ENCODE assay signal across 24 cellular contexts in the genomic region with DNA sequence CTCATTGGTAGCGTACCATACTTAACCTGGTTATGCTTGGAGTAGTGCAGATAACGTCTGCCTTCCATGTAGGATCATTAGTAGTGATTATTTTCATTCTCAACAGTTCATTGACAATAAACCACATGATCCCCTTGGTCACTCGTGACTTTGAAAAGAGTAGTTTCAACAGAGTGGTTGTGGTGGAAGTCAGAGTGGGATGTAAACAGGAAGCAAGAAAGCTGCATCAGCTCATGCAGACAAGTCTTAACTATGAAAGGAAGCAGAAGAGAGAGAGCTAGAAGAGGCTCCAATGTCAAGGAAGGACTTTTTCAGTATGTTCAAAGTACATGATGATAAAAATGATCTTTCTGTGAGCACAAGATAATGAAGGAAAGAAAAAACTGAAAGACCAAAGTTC.
"Had no signal": no experiment of that assay in that cellular context is flagged by ENCODE, and none has a peak within 500 bp of the region (broad histone marks: within the 10 kb centered on the region; RNA-seq: fewer than 3 reads in every experiment).

No MANE protein-coding gene starts in this region.

- H3K9me3 ChIP-seq: gastrocnemius medialis, left ventricle myocardium inferior, suprapubic skin, tibial artery had no signal

- H3K9me3 Mint-ChIP-seq: activated CD8-positive, alpha-beta T cell treated with anti-CD3 and anti-CD28 coated beads for 36 hours; activated T-cell treated with anti-CD3 and anti-CD28 coated beads, Interleukin-2, amount 50 U/mL, for 4 hours had no signal

- H3K4me1 Mint-ChIP-seq: central memory CD8-positive, alpha-beta T cell; natural killer cell; neural progenitor cell had no signal

- H3K36me3 Mint-ChIP-seq: activated naive CD8-positive, alpha-beta T cell; natural killer cell; neural progenitor cell had no signal

- H2AFZ ChIP-seq: neural progenitor cell had no signal

- H3K27me3 ChIP-seq: gastrocnemius medialis, neural progenitor cell, spleen, suprapubic skin, tibial artery had no signal

- H3K4me3 ChIP-seq: gastrocnemius medialis, left ventricle myocardium inferior, lung, neural progenitor cell, spleen, suprapubic skin, tibial artery had no signal

- H3K36me3 ChIP-seq: gastrocnemius medialis, left ventricle myocardium inferior, neural progenitor cell, spleen, suprapubic skin, tibial artery had no signal

- H3K27me3 Mint-ChIP-seq: activated CD8-positive, alpha-beta T cell treated with anti-CD3 and anti-CD28 coated beads for 36 hours; activated naive CD8-positive, alpha-beta T cell; central memory CD8-positive, alpha-beta T cell had no signal

- H3K4me2 ChIP-seq: neural progenitor cell had no signal

- H3K27ac Mint-ChIP-seq: activated CD8-positive, alpha-beta T cell treated with anti-CD3 and anti-CD28 coated beads for 36 hours; activated naive CD8-positive, alpha-beta T cell; natural killer cell; neural progenitor cell had no signal

- ATAC-seq: activated CD8-positive, alpha-beta T cell treated with anti-CD3 and anti-CD28 coated beads for 36 hours; activated T-cell treated with anti-CD3 and anti-CD28 coated beads, Interleukin-2, amount 50 U/mL, for 4 hours; gastrocnemius medialis; natural killer cell; right cardiac atrium had no signal

- H3K4me3 Mint-ChIP-seq: activated CD8-positive, alpha-beta T cell treated with anti-CD3 and anti-CD28 coated beads for 36 hours; activated naive CD8-positive, alpha-beta T cell; activated T-cell treated with anti-CD3 and anti-CD28 coated beads, Interleukin-2, amount 50 U/mL, for 4 hours; central memory CD8-positive, alpha-beta T cell; natural killer cell; neural progenitor cell had no signal

- DNase-seq: activated CD4-positive, alpha-beta T cell treated with anti-CD3 and anti-CD28 coated beads for 4 hours; activated CD8-positive, alpha-beta T cell treated with anti-CD3 and anti-CD28 coated beads for 36 hours; activated naive CD4-positive, alpha-beta T cell; activated T-cell treated with anti-CD3 and anti-CD28 coated beads, Interleukin-2, amount 50 U/mL, for 4 hours; anterior cingulate cortex; dermis blood vessel endothelial cell; effector CD4-positive, alpha-beta T cell; gastrocnemius medialis; glutamatergic neuron; left ventricle myocardium inferior; mesendoderm; natural killer cell; posterior cingulate gyrus; right cardiac atrium; spleen; stimulated activated naive CD4-positive, alpha-beta T cell; tibial artery had no signal

- H3K27ac ChIP-seq: epithelial cell of prostate, gastrocnemius medialis, left ventricle myocardium inferior, neural progenitor cell, spleen, suprapubic skin, tibial artery, VCaP had no signal

- H3K9ac ChIP-seq: neural progenitor cell had no signal

- H3K4me1 ChIP-seq: gastrocnemius medialis, left ventricle myocardium inferior, neural progenitor cell, spleen, suprapubic skin, tibial artery had no signal
